10 cellular contexts compared by ENCODE assay signal in the genomic region with DNA sequence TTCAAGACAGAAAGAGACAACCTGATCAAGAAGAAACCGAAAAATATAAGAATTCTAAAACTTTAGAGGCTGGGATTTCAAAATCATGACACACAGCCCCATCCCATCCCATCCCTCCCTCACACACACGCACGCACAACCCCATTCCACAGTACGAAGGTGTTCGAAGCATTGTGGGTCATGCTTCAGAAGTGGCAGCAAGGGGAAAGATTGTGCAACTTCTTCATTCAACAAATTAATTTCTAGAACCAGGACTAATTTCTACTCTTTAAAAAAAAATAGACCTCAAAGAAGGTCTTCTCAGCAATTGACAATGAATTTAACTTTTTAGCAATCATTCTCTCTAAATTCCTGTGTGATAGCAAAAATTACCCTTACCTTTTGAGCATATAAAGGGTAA. TPM values are rescaled to one million over a fixed set of nuclear protein-coding genes. Genes with fewer than 3 reads are reported as not detected.
DNase-seq lines count a peak whose midpoint lies in the region; TF ChIP-seq lines count a peak whose summit lies in the region.
"Had no signal": no experiment of that assay in that cellular context is flagged by ENCODE, and none has a peak within 500 bp of the region (broad histone marks: within the 10 kb centered on the region; RNA-seq: fewer than 3 reads in every experiment).

No MANE protein-coding gene starts in this region.

- TF ChIP-seq POLR2A in sigmoid colon (IDR thresholded peaks at IDR 0.05), result no peak

- TF ChIP-seq EP300 in sigmoid colon (IDR thresholded peaks at IDR 0.05), result no peak

- H3K4me3 ChIP-seq in GM12865 (ENCODE audit: low read depth, low read length) (peak overlapping the region; percentile 77), SJSA1 (peak overlapping the region; percentile 54), fibroblast of mammary gland (ENCODE audit: control insufficient read depth, low read depth, low read length) (peak overlapping the region; percentile 83), sigmoid colon (peak overlapping the region; percentile 60 to 82 (median 72))

- H3K27ac ChIP-seq in SJSA1 (no peak overlapping the region), sigmoid colon (peak overlapping the region; percentile 79 to 87 (median 86))

- no peak for TF ChIP-seq CTCF in GM12865 (IDR thresholded peaks at IDR 0.05; ENCODE audit: insufficient read depth, low read depth, low read length, missing control alignments)
- TF ChIP-seq CTCF in fibroblast of mammary gland (conservative IDR thresholded peaks at IDR 0.05; ENCODE audit: control insufficient read depth, insufficient read depth, low read depth, low read length), result no peak
- TF ChIP-seq CTCF in sigmoid colon (IDR thresholded peaks at IDR 0.05), result no peak

- H3K4me1 ChIP-seq in SJSA1 (replicated peaks) (peaks cover 8% of the 10 kb centered on the region), sigmoid colon (peaks cover 0 to 17% (median 12%) of the 10 kb centered on the region in 4 donors)

- no peaks in the 10 kb centered on the region for H3K9me3 ChIP-seq in SJSA1 (replicated peaks)
- H3K9me3 ChIP-seq in sigmoid colon, result no peaks in the 10 kb centered on the region

- H3K27me3 ChIP-seq in SJSA1 (replicated peaks) (no peaks in the 10 kb centered on the region), sigmoid colon (no peaks in the 10 kb centered on the region)

- no peak for DNase-seq in GM12865 (ENCODE audit: low read depth)
- DNase-seq in SJSA1 (ENCODE audit: low read depth in 1 of 2, low spot score in 2 of 2), result no peak
- peak; percentile 7 for DNase-seq in fibroblast of mammary gland (ENCODE audit: low read depth)
- DNase-seq in sigmoid colon, result no peak
- DNase-seq in islet precursor cell, result no peak
- no peak for DNase-seq in NCI-H2081 (lab: John Stamatoyannopoulos, UW)
- DNase-seq in activated effector memory CD4-positive, alpha-beta T cell treated with Interleukin-2 at 50 U/mL for 16 hours, result no peak
- no peak for DNase-seq in SW480 (ENCODE audit: low spot score)
- DNase-seq: aorta, NCI-H1436 had no signal

- WGBS in sigmoid colon, 2 donors, result 95% methylated on average over 5 of the region's 5 CpGs

- H3K36me3 ChIP-seq in SJSA1, result no peaks in the 10 kb centered on the region
- H3K36me3 ChIP-seq in sigmoid colon, result no peaks in the 10 kb centered on the region

- intact Hi-C loops in sigmoid colon (cut with DNase I), result loop anchor here (5.0 to 10.0 kb wide), 2 partner anchors 52 to 200 kb away; partner anchors contain the start of gene TBRG1

RNA-seq across cellular contexts. Expression of gene SPA17, which starts 0.9 kb away (rescaled TPM):
- 2.6 and 5.5 TPM in 2 replicates for total RNA-seq in SJSA1 (2014; rRNA removed; shearing (Covaris generic))
- 1 to 10 TPM; 2.3 to 7.1 (median 5.2) TPM for total RNA-seq in sigmoid colon
- polyA plus RNA-seq in sigmoid colon, result 10 to 100 TPM; 12.6 to 23.8 (median 15.6) TPM

RNA-seq across cellular contexts. Expression of gene SIAE, which starts 1.0 kb away (rescaled TPM):
- 2.8 and 4.7 TPM in 2 replicates for total RNA-seq in SJSA1 (2014; rRNA removed; shearing (Covaris generic))
- total RNA-seq in sigmoid colon, result 1 to 10 TPM; 2.5 to 7.2 (median 4.3) TPM
- polyA plus RNA-seq in sigmoid colon, result 10 to 100 TPM; 13.2 to 62.2 (median 24.7) TPM

RNA-seq across cellular contexts. Expression of gene TBRG1, which starts 51.9 kb away (rescaled TPM):
- 12.4 and 13.5 TPM in 2 replicates for total RNA-seq in SJSA1 (2014; rRNA removed; shearing (Covaris generic))
- 10 to 100 TPM; 26.0 to 41.0 (median 30.3) TPM for total RNA-seq in sigmoid colon
- 10 to 100 TPM; 14.4 to 24.4 (median 22.7) TPM for polyA plus RNA-seq in sigmoid colon
